ENCODE assay signal across 9 cellular contexts in genomic region chr7:45203947-45204445, GRCh38. TPM values are rescaled to one million over a fixed set of nuclear protein-coding genes. Genes with fewer than 3 reads are reported as not detected.
DNase-seq lines count a peak whose midpoint lies in the region; ATAC-seq, FAIRE-seq and TF ChIP-seq lines count a peak whose summit lies in the region.
"Had no signal": no experiment of that assay in that cellular context is flagged by ENCODE, and none has a peak within 500 bp of the region (broad histone marks: within the 10 kb centered on the region; RNA-seq: fewer than 3 reads in every experiment).

No MANE protein-coding gene starts in this region.

- peaks cover 50% of the 10 kb centered on the region for H3K27me3 Mint-ChIP-seq in stimulated activated naive CD8-positive, alpha-beta T cell treated with anti-CD3 and anti-CD28 coated beads, Interleukin-15, amount 100 ng/mL, for 72 hours

- no peaks in the 10 kb centered on the region for H4K20me1 ChIP-seq in SK-N-SH (ENCODE audit: insufficient read depth)

- TF ChIP-seq CTCF in colonic mucosa (IDR thresholded peaks at IDR 0.05): no peak
- TF ChIP-seq CTCF in kidney (IDR thresholded peaks at IDR 0.05; ENCODE audit: borderline replicate concordance, extremely low read depth, insufficient read depth): no peak
- TF ChIP-seq CTCF in SK-N-SH (IDR thresholded peaks at IDR 0.05): no peak

- 48% methylated on average over 2 of the region's 2 CpGs for WGBS in SK-N-SH (ENCODE audit: low lambda C conversion rate)

- H2AFZ ChIP-seq in ACC112 (ENCODE audit: low read length, unreplicated experiment): peak overlapping the region; percentile 82
- H2AFZ ChIP-seq in SK-N-SH (ENCODE audit: low read depth): no peak overlapping the region

- TF ChIP-seq EP300 in SK-N-SH (IDR thresholded peaks at IDR 0.05; ENCODE audit: borderline replicate concordance in 1 of 2, low read depth in 1 of 2, low read length in 1 of 2): no peak

- H3K27me3 ChIP-seq in ACC112 (ENCODE audit: insufficient read depth, low read length) (peaks cover 33% of the 10 kb centered on the region), colonic mucosa (no peaks in the 10 kb centered on the region), SK-N-SH (ENCODE audit: insufficient read depth) (peaks cover 37% of the 10 kb centered on the region)

- FAIRE-seq in GM19239 (lab: Jason Lieb, UNC) (peak; percentile 84), kidney (lab: Jason Lieb, UNC) (no peak)

- peaks cover 4% of the 10 kb centered on the region; the same call in 1 of the 2 replicates for H3K9me2 ChIP-seq in SK-N-SH

- H3K4me1 ChIP-seq in ACC112 (ENCODE audit: control insufficient read depth, insufficient read depth, low read length, unreplicated experiment): no peaks in the 10 kb centered on the region
- H3K4me1 ChIP-seq in colonic mucosa: no peaks in the 10 kb centered on the region
- no peaks in the 10 kb centered on the region for H3K4me1 ChIP-seq in kidney (ENCODE audit: control insufficient read depth in 1 of 2, insufficient read depth in 1 of 2, low read depth in 1 of 2, low read length in 2 of 2)
- H3K4me1 ChIP-seq in SK-N-SH (ENCODE audit: control insufficient read depth in 1 of 2, insufficient read depth in 2 of 2, low read depth in 1 of 2, low read length in 1 of 2): no peaks in the 10 kb centered on the region

- no peaks in the 10 kb centered on the region for H3K36me3 ChIP-seq in ACC112 (ENCODE audit: insufficient read depth, low read length)
- no peaks in the 10 kb centered on the region for H3K36me3 ChIP-seq in colonic mucosa
- H3K36me3 ChIP-seq in kidney (ENCODE audit: control insufficient read depth in 1 of 2, insufficient read depth in 2 of 2, low read length in 2 of 2): no peaks in the 10 kb centered on the region
- H3K36me3 ChIP-seq in SK-N-SH (replicated peaks in 1 of 2; ENCODE audit: control insufficient read depth in 1 of 2, insufficient read depth in 2 of 2, low read length in 1 of 2): no peaks in the 10 kb centered on the region
- H3K36me3 ChIP-seq: cardiac muscle cell had no signal

- no peak overlapping the region for H3K27ac ChIP-seq in ACC112 (ENCODE audit: low read depth, low read length)
- H3K27ac ChIP-seq in colonic mucosa: peak overlapping the region; percentile 26
- H3K27ac ChIP-seq in kidney (ENCODE audit: low read depth in 2 of 2, low read length in 2 of 2): peak overlapping the region in 1 of 2 donors; percentile 56
- no peak overlapping the region for H3K27ac ChIP-seq in SK-N-SH (ENCODE audit: low read depth in 2 of 2, low read length in 1 of 2)
- H3K27ac ChIP-seq: cardiac muscle cell had no signal

- DNase-seq in GM19239 (ENCODE audit: insufficient read length, low spot score) (peak; percentile 56), colonic mucosa (no peak), NCI-H345 treated with DMSO at 0.1 percent for 48 hours (lab: John Stamatoyannopoulos, UW; ENCODE audit: unreplicated experiment) (no peak), kidney (no peak), SK-N-SH (no peak)
- DNase-seq in stimulated activated naive CD8-positive, alpha-beta T cell treated with anti-CD3 and anti-CD28 coated beads, Interleukin-15, amount 100 ng/mL, for 72 hours: no peak

- H3K27ac Mint-ChIP-seq in stimulated activated naive CD8-positive, alpha-beta T cell treated with anti-CD3 and anti-CD28 coated beads, Interleukin-15, amount 100 ng/mL, for 72 hours: peak overlapping the region; percentile 49 to 91

- no peaks in the 10 kb centered on the region for H3F3A ChIP-seq in SK-N-SH (replicated peaks; ENCODE audit: insufficient read depth)

- H3K9me3 ChIP-seq in colonic mucosa (no peaks in the 10 kb centered on the region), kidney (ENCODE audit: control insufficient read depth in 1 of 2, low read length in 2 of 2) (no peaks in the 10 kb centered on the region), SK-N-SH (no peaks in the 10 kb centered on the region)

- POLR2A ChIA-PET in SK-N-SH (lab: Yijun Ruan, JAX): no interaction called here

- TF ChIP-seq RAD21 in SK-N-SH (IDR thresholded peaks at IDR 0.05; ENCODE audit: low read length): no peak

- H3K9ac ChIP-seq in colonic mucosa (ENCODE audit: low read depth in 2 of 2, low read length in 2 of 2) (no peak overlapping the region), kidney (ENCODE audit: low read length in 2 of 2) (no peak overlapping the region), SK-N-SH (no peak overlapping the region)

- H3K4me3 ChIP-seq in ACC112 (ENCODE audit: low read depth, low read length): peak overlapping the region; percentile 65
- H3K4me3 ChIP-seq in colonic mucosa: no peak overlapping the region
- H3K4me3 ChIP-seq in kidney (ENCODE audit: low read length in 2 of 2): no peak overlapping the region
- H3K4me3 ChIP-seq in SK-N-SH (ENCODE audit: low read depth in 2 of 2, low read length in 1 of 2): no peak overlapping the region
- H3K4me3 ChIP-seq: cardiac muscle cell had no signal

- H3K4me3 Mint-ChIP-seq in stimulated activated naive CD8-positive, alpha-beta T cell treated with anti-CD3 and anti-CD28 coated beads, Interleukin-15, amount 100 ng/mL, for 72 hours: peak overlapping the region; percentile 50 to 62

- H3K4me2 ChIP-seq in SK-N-SH: no peak overlapping the region

- intact Hi-C loops in colonic mucosa (cut with DNase I) (no loop called here), kidney (cut with DNase I) (no loop called here)

- H3K79me2 ChIP-seq in ACC112 (ENCODE audit: control insufficient read depth, insufficient read depth, low read length, unreplicated experiment) (no peaks in the 10 kb centered on the region), SK-N-SH (ENCODE audit: insufficient read depth) (no peaks in the 10 kb centered on the region)

- ATAC-seq in HG03469 (IDR thresholded peaks at IDR 0.05; ENCODE audit: unreplicated experiment): peak; percentile 87
- peak; percentile 90 for ATAC-seq in stimulated activated naive CD8-positive, alpha-beta T cell treated with anti-CD3 and anti-CD28 coated beads, Interleukin-15, amount 100 ng/mL, for 72 hours

- H3K4me1 Mint-ChIP-seq in stimulated activated naive CD8-positive, alpha-beta T cell treated with anti-CD3 and anti-CD28 coated beads, Interleukin-15, amount 100 ng/mL, for 72 hours: peaks cover 53% of the 10 kb centered on the region

- no peaks in the 10 kb centered on the region for H3K9me3 Mint-ChIP-seq in stimulated activated naive CD8-positive, alpha-beta T cell treated with anti-CD3 and anti-CD28 coated beads, Interleukin-15, amount 100 ng/mL, for 72 hours

- CTCF ChIA-PET in SK-N-SH (lab: Yijun Ruan, JAX): interaction anchor here (0.6 to 2.7 kb wide), 6 partner anchors 13 to 1984 kb away, joined by 3 to 12 read pairs (median 8); no protein-coding TSS in a partner anchor

TF ChIP-seq in SK-N-SH, 30 proteins besides CTCF, POLR2A, EP300 and RAD21:
- TF ChIP-seq NFIC (IDR thresholded peaks at IDR 0.05; ENCODE audit: borderline replicate concordance) (no peak), ELF1 (IDR thresholded peaks at IDR 0.05) (no peak), POLR2AphosphoS5 (IDR thresholded peaks at IDR 0.05; ENCODE audit: low read depth, low read length) (no peak), RCOR1 (IDR thresholded peaks at IDR 0.05; ENCODE audit: low read length) (no peak), MAX (IDR thresholded peaks at IDR 0.05; ENCODE audit: low read depth) (no peak), SMC3 (IDR thresholded peaks at IDR 0.05; ENCODE audit: low read depth, low read length) (no peak), MXI1 (IDR thresholded peaks at IDR 0.05; ENCODE audit: low read depth, low read length) (no peak), USF1 (IDR thresholded peaks at IDR 0.05; ENCODE audit: borderline replicate concordance, low read depth) (no peak), TEAD4 (IDR thresholded peaks at IDR 0.05; ENCODE audit: borderline replicate concordance, insufficient read depth) (no peak)
- TF ChIP-seq, protein P1, sequence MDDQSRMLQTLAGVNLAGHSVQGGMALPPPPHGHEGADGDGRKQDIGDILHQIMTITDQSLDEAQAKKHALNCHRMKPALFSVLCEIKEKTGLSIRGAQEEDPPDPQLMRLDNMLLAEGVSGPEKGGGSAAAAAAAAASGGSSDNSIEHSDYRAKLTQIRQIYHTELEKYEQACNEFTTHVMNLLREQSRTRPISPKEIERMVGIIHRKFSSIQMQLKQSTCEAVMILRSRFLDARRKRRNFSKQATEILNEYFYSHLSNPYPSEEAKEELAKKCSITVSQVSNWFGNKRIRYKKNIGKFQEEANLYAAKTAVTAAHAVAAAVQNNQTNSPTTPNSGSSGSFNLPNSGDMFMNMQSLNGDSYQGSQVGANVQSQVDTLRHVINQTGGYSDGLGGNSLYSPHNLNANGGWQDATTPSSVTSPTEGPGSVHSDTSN (IDR thresholded peaks at IDR 0.05): no peak

RNA-seq across cellular contexts. Expression of gene RAMP3, which starts 46.4 kb away (rescaled TPM):
- 1 to 10 TPM; 7.2 to 8.5 TPM for total RNA-seq in colonic mucosa
- total RNA-seq in kidney: 82.6 TPM
- polyA plus RNA-seq in kidney (ENCODE audit: insufficient read depth, low read depth, low replicate concordance): 168 TPM
- polyA plus RNA-seq in SK-N-SH (2012; rRNA removed): not detected in 2 replicates
- polyA plus RNA-seq in SK-N-SH (2012; cell fraction: cytosol; rRNA removed): 0.03 and 0.04 TPM in 2 replicates
- not detected in 2 replicates for polyA plus RNA-seq in SK-N-SH (2012; cell fraction: nucleus; rRNA removed)
- total RNA-seq: cardiac muscle cell had no signal
- polyA plus RNA-seq: cardiac muscle cell had no signal
